8 cellular contexts compared by ENCODE assay signal in genomic region chr11:121464352-121464946, GRCh38. TPM values are rescaled to one million over a fixed set of nuclear protein-coding genes. Genes with fewer than 3 reads are reported as not detected.
DNase-seq lines count a peak whose midpoint lies in the region; ATAC-seq, FAIRE-seq and TF ChIP-seq lines count a peak whose summit lies in the region.

No MANE protein-coding gene starts in this region.

- TF ChIP-seq CTCF in DOHH2 (IDR thresholded peaks at IDR 0.05; ENCODE audit: low read depth, low read length, poor library complexity, severe bottlenecking), result no peak
- TF ChIP-seq CTCF in osteoblast (IDR thresholded peaks at IDR 0.05; ENCODE audit: extremely low read depth, low read depth, low read length), result no peak
- no peak for TF ChIP-seq CTCF in upper lobe of left lung (IDR thresholded peaks at IDR 0.05)

- 40 to 50% methylated on average over 6 to 11 of the region's 11 CpGs for WGBS in upper lobe of left lung, 2 donors

- H3K4me2 ChIP-seq in DOHH2 (ENCODE audit: low read length), result peak overlapping the region; percentile 68
- peak overlapping the region; percentile 35 for H3K4me2 ChIP-seq in osteoblast (ENCODE audit: insufficient read depth, low read length)

- peaks cover 81% of the 10 kb centered on the region for H3K36me3 ChIP-seq in DOHH2 (ENCODE audit: control insufficient read depth, low read length)
- H3K36me3 ChIP-seq in osteoblast (ENCODE audit: insufficient read depth, low read length), result no peaks in the 10 kb centered on the region
- no peaks in the 10 kb centered on the region for H3K36me3 ChIP-seq in upper lobe of left lung

- H3K27ac ChIP-seq in DOHH2 (ENCODE audit: low read depth, low read length), result peak overlapping the region; percentile 55
- no peak overlapping the region for H3K27ac ChIP-seq in osteoblast (ENCODE audit: low read depth, low read length)
- H3K27ac ChIP-seq in upper lobe of left lung, result peak overlapping the region in 2 of 4 donors; percentile 38 to 46

- TF ChIP-seq POLR2A in upper lobe of left lung (IDR thresholded peaks at IDR 0.05), result no peak

- DNase-seq in NCI-H446 (lab: John Stamatoyannopoulos, UW) (peak; percentile 74 to 89), activated T-cell treated with anti-CD3 and anti-CD28 coated beads for 4 hours (peak; percentile 66), fibroblast of gingiva (ENCODE audit: low read depth) (peak; percentile 30), osteoblast (ENCODE audit: insufficient read length, low spot score, missing footprints) (peak; percentile 84), upper lobe of left lung (peak; percentile 57 to 67), frontal cortex (ENCODE audit: low spot score in 2 of 2) (no peak)

- H4K20me1 ChIP-seq in DOHH2 (ENCODE audit: control insufficient read depth, insufficient read depth, low read depth, low read length), result peaks cover 25% of the 10 kb centered on the region
- H4K20me1 ChIP-seq in osteoblast (ENCODE audit: insufficient read depth, low read length), result no peaks in the 10 kb centered on the region

- TF ChIP-seq EP300 in upper lobe of left lung (IDR thresholded peaks at IDR 0.05), result no peak

- peaks cover 100% of the 10 kb centered on the region for H3K4me1 ChIP-seq in DOHH2 (ENCODE audit: control insufficient read depth, low read length)
- H3K4me1 ChIP-seq in osteoblast (ENCODE audit: insufficient read depth, low read length), result peaks cover 22% of the 10 kb centered on the region
- H3K4me1 ChIP-seq in upper lobe of left lung, result peaks cover 32 to 52% (median 40%) of the 10 kb centered on the region in 4 donors

- H3K4me3 ChIP-seq in DOHH2 (ENCODE audit: low read length) (peak overlapping the region; percentile 65), osteoblast (ENCODE audit: insufficient read depth, low read length) (no peak overlapping the region), upper lobe of left lung (no peak overlapping the region)

- no peak for FAIRE-seq in frontal cortex (lab: Jason Lieb, UNC)

- H3K9me2 ChIP-seq in DOHH2 (replicated peaks; ENCODE audit: control insufficient read depth, low read length), result no peaks in the 10 kb centered on the region

- no peaks in the 10 kb centered on the region for H3F3A ChIP-seq in DOHH2 (ENCODE audit: control insufficient read depth, insufficient read depth)

- no peak overlapping the region for H2AFZ ChIP-seq in osteoblast (ENCODE audit: low read length)

- ATAC-seq in HG02571 (IDR thresholded peaks at IDR 0.05; ENCODE audit: unreplicated experiment) (peak; percentile 42), upper lobe of left lung (ENCODE audit: low FRiP score in 2 of 2) (peak; percentile 44 to 69)

- H3K79me2 ChIP-seq in DOHH2 (ENCODE audit: control insufficient read depth, low read length), result peaks cover 100% of the 10 kb centered on the region
- no peaks in the 10 kb centered on the region for H3K79me2 ChIP-seq in osteoblast (ENCODE audit: insufficient read depth, low read length)

- H3K9me3 ChIP-seq in DOHH2 (ENCODE audit: control insufficient read depth, insufficient read depth, low read length) (no peaks in the 10 kb centered on the region), osteoblast (ENCODE audit: low read depth, low read length) (no peaks in the 10 kb centered on the region), upper lobe of left lung (no peaks in the 10 kb centered on the region)

- H3K27me3 ChIP-seq in DOHH2 (ENCODE audit: control insufficient read depth, low read length) (no peaks in the 10 kb centered on the region), osteoblast (ENCODE audit: insufficient read depth, low read length) (peaks cover 23% of the 10 kb centered on the region), upper lobe of left lung (no peaks in the 10 kb centered on the region)

RNA-seq across cellular contexts. Expression of gene SORL1, which starts 12.3 kb away (rescaled TPM):
- total RNA-seq in osteoblast, result under 0.01 and 0.36 TPM in 2 replicates
- 10 to 100 TPM; 33.3 to 85.9 (median 67.2) TPM for total RNA-seq in upper lobe of left lung
- total RNA-seq in frontal cortex, result 42.8 TPM

Comparison
In these comparisons a context has a peak if more than half of its experiments do, and no peak if none do; other contexts are left out.
1. DNase-seq: peak in NCI-H446 (2 of 2), activated T-cell treated with anti-CD3 and anti-CD28 coated beads for 4 hours (single experiment), fibroblast of gingiva (single experiment), osteoblast (single experiment) and upper lobe of left lung (2 of 2); none in frontal cortex (0 of 2).
2. RNA of gene SORL1, which starts 12.3 kb away (total RNA-seq): 33.3 to 85.9 TPM in upper lobe of left lung and 42.8 TPM in frontal cortex (single experiment); under 0.01 to 0.36 TPM in osteoblast; every median in the first group is over 10 times any median in the second.